29 cellular contexts compared by ENCODE assay signal in the genomic region with DNA sequence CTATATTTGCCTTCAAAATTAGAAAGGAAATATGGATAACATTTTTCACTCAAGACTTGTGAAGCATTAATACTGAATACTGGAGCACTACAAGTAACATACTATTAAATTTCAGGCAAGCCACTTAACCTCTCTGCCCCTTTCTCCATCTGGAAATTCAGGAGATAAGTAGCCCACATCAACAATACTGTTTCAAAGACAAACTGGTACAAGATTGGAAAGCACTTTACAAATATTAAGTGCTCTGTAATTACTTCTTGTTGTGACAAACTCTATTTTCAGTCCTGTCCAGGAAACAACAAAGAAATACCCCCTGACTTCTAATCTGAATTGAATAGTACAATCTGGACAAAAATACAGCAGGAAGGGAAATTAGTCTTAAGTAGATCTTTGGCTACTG. TPM values are rescaled to one million over a fixed set of nuclear protein-coding genes. Genes with fewer than 3 reads are reported as not detected.
DNase-seq lines count a peak whose midpoint lies in the region; FAIRE-seq and TF ChIP-seq lines count a peak whose summit lies in the region.
"Had no signal": no experiment of that assay in that cellular context is flagged by ENCODE, and none has a peak within 500 bp of the region (broad histone marks: within the 10 kb centered on the region; RNA-seq: fewer than 3 reads in every experiment).

No MANE protein-coding gene starts in this region.

- peaks cover 10% of the 10 kb centered on the region for H3K4me1 Mint-ChIP-seq in activated naive CD8-positive, alpha-beta T cell treated with anti-CD3 and anti-CD28 coated beads for 36 hours
- H3K4me1 Mint-ChIP-seq: IgD-negative memory B cell had no signal

- dilution Hi-C loops in endothelial cell of umbilical vein (cut with MboI; ENCODE audit: extremely low pct_ligation_motif_present, low sequenced_read_pairs): no loop called here

- no peaks in the 10 kb centered on the region for H3K36me3 Mint-ChIP-seq in activated naive CD8-positive, alpha-beta T cell treated with anti-CD3 and anti-CD28 coated beads for 36 hours
- H3K36me3 Mint-ChIP-seq: IgD-negative memory B cell had no signal

- H3K9ac ChIP-seq in endothelial cell of umbilical vein (replicated peaks; ENCODE audit: extremely low read depth, insufficient read depth, low read length): no peak overlapping the region
- no peak overlapping the region for H3K9ac ChIP-seq in smooth muscle cell (ENCODE audit: low read depth)
- H3K9ac ChIP-seq: BLaER1 treated with 17β-estradiol and CSF1 and Interleukin-3, amounts not matched to agents 10 nM and 100 nM; KMS-11 had no signal

- H3K4me1 ChIP-seq in endothelial cell of umbilical vein (ENCODE audit: control insufficient read depth, extremely low read depth, insufficient read depth, low read length) (no peaks in the 10 kb centered on the region), smooth muscle cell (ENCODE audit: low read depth) (peaks cover 17% of the 10 kb centered on the region)
- H3K4me1 ChIP-seq: BLaER1 treated with 17β-estradiol and CSF1 and Interleukin-3, amounts not matched to agents 10 nM and 100 nM; SJSA1 had no signal

- H3K4me3 ChIP-seq in endothelial cell of umbilical vein (replicated peaks in 1 of 3; ENCODE audit: insufficient read depth in 1 of 3, low read depth in 1 of 3, low read length in 3 of 3): no peak overlapping the region
- no peak overlapping the region for H3K4me3 ChIP-seq in smooth muscle cell
- H3K4me3 ChIP-seq: A549; BLaER1 treated with 17β-estradiol and CSF1 and Interleukin-3, amounts not matched to agents 10 nM and 100 nM; GM12878; PC-9; SJSA1 had no signal

- peaks cover 14% of the 10 kb centered on the region for H3F3A ChIP-seq in smooth muscle cell (ENCODE audit: low read depth)

- TF ChIP-seq POLR2A in endothelial cell of umbilical vein (IDR thresholded peaks at IDR 0.05; ENCODE audit: low read depth, low read length): no peak

- no peaks in the 10 kb centered on the region for H3K79me2 ChIP-seq in endothelial cell of umbilical vein (ENCODE audit: control insufficient read depth, insufficient read depth, low read length)
- H3K79me2 ChIP-seq in smooth muscle cell (ENCODE audit: low read depth): no peaks in the 10 kb centered on the region

- CTCF ChIA-PET in endothelial cell of umbilical vein (lab: Charles Lee): interaction anchor here (1.1 kb wide), 1 partner anchor 24 kb away, joined by 3 read pairs; no protein-coding TSS in a partner anchor

- TF ChIP-seq CTCF in endothelial cell of umbilical vein (IDR thresholded peaks at IDR 0.05; ENCODE audit: extremely low read depth in 1 of 2, insufficient read depth in 1 of 2, low read depth in 1 of 2, low read length in 2 of 2): no peak
- TF ChIP-seq CTCF in smooth muscle cell (IDR thresholded peaks at IDR 0.05; ENCODE audit: borderline replicate concordance, insufficient read depth, poor library complexity, severe bottlenecking): no peak

- H3K27me3 ChIP-seq in endothelial cell of umbilical vein (ENCODE audit: control insufficient read depth in 2 of 2, insufficient read depth in 2 of 2, low read length in 2 of 2): no peaks in the 10 kb centered on the region
- no peaks in the 10 kb centered on the region for H3K27me3 ChIP-seq in smooth muscle cell (ENCODE audit: low read depth)
- H3K27me3 ChIP-seq: BLaER1 treated with 17β-estradiol and CSF1 and Interleukin-3, amounts not matched to agents 10 nM and 100 nM; SJSA1 had no signal

- H3K36me3 ChIP-seq in endothelial cell of umbilical vein (ENCODE audit: control insufficient read depth in 2 of 2, extremely low read depth in 1 of 2, insufficient read depth in 2 of 2, low read length in 2 of 2) (no peaks in the 10 kb centered on the region), smooth muscle cell (ENCODE audit: low read depth) (no peaks in the 10 kb centered on the region)
- H3K36me3 ChIP-seq: BLaER1 treated with 17β-estradiol and CSF1 and Interleukin-3, amounts not matched to agents 10 nM and 100 nM; SJSA1 had no signal

- H4K20me1 ChIP-seq in endothelial cell of umbilical vein (replicated peaks; ENCODE audit: control insufficient read depth, extremely low read depth, insufficient read depth, low read length): no peaks in the 10 kb centered on the region
- H4K20me1 ChIP-seq in smooth muscle cell (ENCODE audit: low read depth): no peaks in the 10 kb centered on the region
- H4K20me1 ChIP-seq: BLaER1 treated with 17β-estradiol and CSF1 and Interleukin-3, amounts not matched to agents 10 nM and 100 nM had no signal

- no peak overlapping the region for H3K4me2 ChIP-seq in endothelial cell of umbilical vein (ENCODE audit: insufficient read depth, low read length)
- peak overlapping the region; percentile 13 for H3K4me2 ChIP-seq in smooth muscle cell
- H3K4me2 ChIP-seq: A549; BLaER1 treated with 17β-estradiol and CSF1 and Interleukin-3, amounts not matched to agents 10 nM and 100 nM; KMS-11; PC-9 had no signal

- H3K9me3 ChIP-seq in endothelial cell of umbilical vein (replicated peaks; ENCODE audit: control insufficient read depth, insufficient read depth, low read length): no peaks in the 10 kb centered on the region
- no peaks in the 10 kb centered on the region for H3K9me3 ChIP-seq in smooth muscle cell (replicated peaks; ENCODE audit: low read depth)
- H3K9me3 ChIP-seq: A549, SJSA1 had no signal

- peaks cover 3% of the 10 kb centered on the region for H3K9me3 Mint-ChIP-seq in activated naive CD8-positive, alpha-beta T cell treated with anti-CD3 and anti-CD28 coated beads for 36 hours
- H3K9me3 Mint-ChIP-seq: CD4-positive, alpha-beta T cell had no signal

- no peak for FAIRE-seq in endothelial cell of umbilical vein (lab: Jason Lieb, UNC)
- FAIRE-seq: A549, D721Med, GM12878 had no signal

- H3K9me1 ChIP-seq in endothelial cell of umbilical vein (replicated peaks; ENCODE audit: control insufficient read depth, extremely low read depth, insufficient read depth, low read length): no peaks in the 10 kb centered on the region

- H2AFZ ChIP-seq in endothelial cell of umbilical vein (ENCODE audit: low read depth, low read length) (no peak overlapping the region), smooth muscle cell (ENCODE audit: low read depth) (peak overlapping the region; percentile 43)
- H2AFZ ChIP-seq: PC-9 had no signal

- BruUV-seq in endothelial cell of umbilical vein (replicated peaks; lab: Mats Ljungman, UMichigan): no TSS peak

- intact Hi-C loops in endothelial cell of umbilical vein (cut with micrococcal nuclease): no loop called here

- H3K27ac Mint-ChIP-seq in activated naive CD8-positive, alpha-beta T cell treated with anti-CD3 and anti-CD28 coated beads for 36 hours: no peak overlapping the region
- H3K27ac Mint-ChIP-seq: CD4-positive, alpha-beta T cell; IgD-negative memory B cell had no signal

- H3K27ac ChIP-seq in endothelial cell of umbilical vein (ENCODE audit: insufficient read depth, low read depth, low read length) (no peak overlapping the region), smooth muscle cell (ENCODE audit: low read depth) (peak overlapping the region; percentile 14)
- H3K27ac ChIP-seq: BLaER1 treated with 17β-estradiol and CSF1 and Interleukin-3, amounts not matched to agents 10 nM and 100 nM; KMS-11; PC-9; SJSA1 had no signal

- no peak overlapping the region for H3K4me3 Mint-ChIP-seq in activated naive CD8-positive, alpha-beta T cell treated with anti-CD3 and anti-CD28 coated beads for 36 hours
- H3K4me3 Mint-ChIP-seq: CD4-positive, alpha-beta T cell; IgD-negative memory B cell had no signal

- DNase-seq in NCI-H1105 treated with DMSO at 0.1 percent for 48 hours (lab: John Stamatoyannopoulos, UW) (peak; percentile 74), NCI-H2227 treated with DMSO at 0.1 percent for 48 hours (lab: John Stamatoyannopoulos, UW) (peak; percentile 97), endothelial cell of umbilical vein (ENCODE audit: low read depth, low spot score) (peak; percentile 10), smooth muscle cell (lab: John Stamatoyannopoulos, UW; ENCODE audit: unreplicated experiment) (no peak), NCI-H1048 (lab: John Stamatoyannopoulos, UW) (no peak), SHP77 treated with DMSO at 0.1 percent for 48 hours (lab: John Stamatoyannopoulos, UW) (no peak)
- DNase-seq in activated naive CD8-positive, alpha-beta T cell treated with anti-CD3 and anti-CD28 coated beads for 36 hours: no peak
- DNase-seq: AML-193; CD4-positive, alpha-beta T cell; GDM1; MM.1S; NCI-H146; NCI-H1930; NCI-H2107; NCI-H226; NCI-H510A; NCI-H774; PC-9; T-helper 1 cell had no signal

- peaks cover 31% of the 10 kb centered on the region for H3K27me3 Mint-ChIP-seq in activated naive CD8-positive, alpha-beta T cell treated with anti-CD3 and anti-CD28 coated beads for 36 hours

- POLR2A ChIA-PET in endothelial cell of umbilical vein (lab: Charles Lee): no interaction called here

TF ChIP-seq in endothelial cell of umbilical vein, 7 proteins besides CTCF, POLR2A, EP300 and RAD21:
- TF ChIP-seq FOS (IDR thresholded peaks at IDR 0.05; ENCODE audit: borderline replicate concordance, insufficient read depth, low read length): no peak

RNA-seq across cellular contexts. Expression of a gene that starts 49.3 kb away (rescaled TPM):
- total RNA-seq in endothelial cell of umbilical vein: not detected in 2 replicates
- polyA plus RNA-seq in endothelial cell of umbilical vein: 0.14 TPM in 1 of 2 replicates, not detected in the other
- not detected in 2 replicates for polyA plus RNA-seq in endothelial cell of umbilical vein (2011; cell fraction: cytosol; rRNA removed)
- polyA plus RNA-seq in endothelial cell of umbilical vein (2011; cell fraction: nucleus; rRNA removed): 0.11 TPM in 1 of 2 replicates, not detected in the other
- polyA plus RNA-seq in endothelial cell of umbilical vein (2012): not detected in 2 replicates
- not detected in 2 replicates for polyA minus RNA-seq in endothelial cell of umbilical vein
- not detected for polyA minus RNA-seq in endothelial cell of umbilical vein (2011; cell fraction: cytosol; rRNA and poly(A)+ RNA removed)
- 0.91 and 1.3 TPM in 2 replicates for polyA minus RNA-seq in endothelial cell of umbilical vein (2011; cell fraction: nucleus; rRNA and poly(A)+ RNA removed)
- total RNA-seq in smooth muscle cell: not detected in 2 replicates
- polyA plus RNA-seq in smooth muscle cell: not detected in 2 replicates
- not detected for total RNA-seq in activated naive CD8-positive, alpha-beta T cell treated with anti-CD3 and anti-CD28 coated beads for 36 hours
- total RNA-seq: CD4-positive, alpha-beta T cell; GM12878; H4; PC-9; Right ventricle myocardium inferior; RPMI7951; SJSA1 had no signal
- polyA plus RNA-seq: A549, GM12878, IgD-negative memory B cell had no signal

Comparison
In these comparisons a context has a peak if more than half of its experiments do, and no peak if none do; other contexts are left out.
1. DNase-seq: peak in NCI-H1105 treated with DMSO at 0.1 percent for 48 hours (single experiment), NCI-H2227 treated with DMSO at 0.1 percent for 48 hours (single experiment) and endothelial cell of umbilical vein (single experiment); none in smooth muscle cell (single experiment), NCI-H1048 (single experiment), activated naive CD8-positive, alpha-beta T cell treated with anti-CD3 and anti-CD28 coated beads for 36 hours (single experiment) and SHP77 treated with DMSO at 0.1 percent for 48 hours (single experiment).